ENCODE assay signal across 25 cellular contexts in the genomic region with DNA sequence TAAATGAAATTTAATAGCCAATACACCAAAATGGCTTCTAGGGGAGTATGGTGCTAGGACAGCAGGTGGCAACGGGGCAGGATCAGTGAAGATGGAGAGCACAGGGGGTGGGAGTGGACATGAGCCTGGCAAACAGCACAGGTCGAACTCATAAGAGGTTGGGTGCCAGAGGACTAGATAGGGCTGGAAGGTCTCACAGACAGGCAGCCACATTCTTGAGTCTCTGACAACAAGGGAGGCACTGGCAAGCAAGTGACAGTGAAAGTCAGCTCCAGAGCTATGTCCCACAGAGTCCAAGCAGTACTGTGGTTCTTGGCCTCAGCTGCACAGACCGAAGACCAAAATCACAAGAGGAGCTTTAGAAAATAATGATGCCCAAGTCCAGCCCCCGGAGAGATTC.
"Had no signal": no experiment of that assay in that cellular context is flagged by ENCODE, and none has a peak within 500 bp of the region (broad histone marks: within the 10 kb centered on the region; RNA-seq: fewer than 3 reads in every experiment).

No MANE protein-coding gene starts in this region.

- H3K27ac Mint-ChIP-seq: activated CD8-positive, alpha-beta T cell treated with anti-CD3 and anti-CD28 coated beads, Interleukin-2, amount 10 ng/mL, durations not matched to agents 7 days and 5 days; activated naive CD8-positive, alpha-beta T cell; IgD-negative memory B cell; T-helper 1 cell treated with Interleukin-12 subunit alpha and Interleukin-12 subunit beta and Interleukin-4 antibody, amounts not matched to agents 30 μg/mL and 1 μg/mL, for 36 hours had no signal

- H3K4me3 Mint-ChIP-seq: activated CD8-positive, alpha-beta T cell treated with anti-CD3 and anti-CD28 coated beads, Interleukin-2, amount 10 ng/mL, durations not matched to agents 7 days and 5 days; activated naive CD8-positive, alpha-beta T cell; IgD-negative memory B cell; T-helper 1 cell treated with Interleukin-12 subunit alpha and Interleukin-12 subunit beta and Interleukin-4 antibody, amounts not matched to agents 30 μg/mL and 1 μg/mL, for 36 hours had no signal

- H3K4me1 ChIP-seq: Peyer's patch had no signal

- H3K4me1 Mint-ChIP-seq: IgD-negative memory B cell had no signal

- DNase-seq: activated CD4-positive, alpha-beta T cell treated with anti-CD3 and anti-CD28 coated beads for 4 hours; activated CD4-positive, alpha-beta T cell treated with anti-CD3 and anti-CD28 coated beads, Interleukin-2, amount 50 U/mL, for 4 hours; activated CD8-positive, alpha-beta memory T cell treated with anti-CD3 and anti-CD28 coated beads, Interleukin-2, amount 50 U/mL, for 48 hours; activated CD8-positive, alpha-beta T cell treated with anti-CD3 and anti-CD28 coated beads, Interleukin-2, amount 10 ng/mL, durations not matched to agents 7 days and 5 days; activated naive CD4-positive, alpha-beta T cell; activated T-cell treated with anti-CD3 and anti-CD28 coated beads, Interleukin-2, amount 50 U/mL, for 1 hour; amygdala; brain microvascular endothelial cell; KG1; NCI-H1092; NCI-H1417; NCI-H1930; NCI-H2171; NCI-H2227 treated with DMSO at 0.1 percent for 48 hours; NCI-H526; NCI-H82; OCI-M1; Peyer's patch; SHP77 treated with DMSO at 0.1 percent for 48 hours had no signal

- ATAC-seq: activated CD4-positive, CD25-positive, alpha-beta regulatory T cell treated with anti-CD3 and anti-CD28 coated beads, Interleukin-2, amount 50 U/mL, for 24 hours; activated CD8-positive, alpha-beta T cell treated with anti-CD3 and anti-CD28 coated beads, Interleukin-2, amount 10 ng/mL, durations not matched to agents 7 days and 5 days had no signal

- H3K27me3 Mint-ChIP-seq: activated naive CD8-positive, alpha-beta T cell; IgD-negative memory B cell had no signal

- H3K27me3 ChIP-seq: brain microvascular endothelial cell, cardiac muscle cell, Peyer's patch had no signal

- H3K27ac ChIP-seq: brain microvascular endothelial cell, cardiac muscle cell, Peyer's patch, RWPE1 had no signal

- H3K9me3 ChIP-seq: Peyer's patch had no signal

- H3K9me3 Mint-ChIP-seq: IgD-negative memory B cell; T-helper 1 cell treated with Interleukin-12 subunit alpha and Interleukin-12 subunit beta and Interleukin-4 antibody, amounts not matched to agents 30 μg/mL and 1 μg/mL, for 36 hours had no signal

- H3K4me3 ChIP-seq: cardiac muscle cell, Peyer's patch had no signal
